21 cellular contexts compared by ENCODE assay signal in the genomic region with DNA sequence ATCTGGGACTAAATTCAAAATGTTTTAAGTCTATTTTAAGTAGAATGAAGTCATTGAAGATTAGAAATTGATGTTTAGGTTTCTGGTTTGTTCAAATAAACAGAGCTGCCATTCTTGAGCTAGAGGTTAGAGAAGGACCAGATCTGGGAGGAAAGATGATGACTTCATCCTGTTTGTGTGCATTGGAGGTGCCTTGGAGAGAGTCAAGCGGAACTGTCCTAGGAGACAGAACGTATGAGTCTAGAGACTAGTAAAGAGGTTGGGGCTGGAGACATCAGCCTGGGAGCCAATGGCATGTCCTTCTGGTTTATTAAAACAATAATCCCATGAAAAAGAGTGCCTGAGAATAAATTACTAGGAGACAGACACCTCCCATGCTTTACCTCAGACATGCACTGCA.
A peak's percentile ranks its signal among the peaks of the same experiment; 100 is the strongest.
DNase-seq lines count a peak whose midpoint lies in the region; ATAC-seq, FAIRE-seq and TF ChIP-seq lines count a peak whose summit lies in the region.
"Had no signal": no experiment of that assay in that cellular context is flagged by ENCODE, and none has a peak within 500 bp of the region (broad histone marks: within the 10 kb centered on the region; RNA-seq: fewer than 3 reads in every experiment).

No MANE protein-coding gene starts in this region.

- ATAC-seq in GM21515 (IDR thresholded peaks at IDR 0.05; ENCODE audit: unreplicated experiment) = no peak
- ATAC-seq: GM12878, GM23338, HCT116 had no signal

- POLR2A ChIA-PET in HEK293T (lab: Yijun Ruan, JAX) = no interaction called here

- peak; percentile 1 for DNase-seq in DMS53 (lab: John Stamatoyannopoulos, UW)
- no peak for DNase-seq in DMS53 treated with DMSO at 0.1 percent for 48 hours (lab: John Stamatoyannopoulos, UW; ENCODE audit: unreplicated experiment)
- peak; percentile 66 for DNase-seq in RCC 7860 (ENCODE audit: low spot score)
- peak; percentile 73 for DNase-seq in kidney tubule cell (ENCODE audit: low spot score)
- DNase-seq in renal cortical epithelial cell (ENCODE audit: low read depth) = peak; percentile 10
- no peak for DNase-seq in CD1c-positive myeloid dendritic cell (ENCODE audit: extremely low spot score)
- DNase-seq in HEK293T (ENCODE audit: extremely low spot score) = no peak
- DNase-seq: Calu3; CD4-positive, alpha-beta T cell; CD8-positive, alpha-beta memory T cell; DMS79; EL; GDM1; H9; HFFc6 had no signal

- CTCF ChIA-PET in HEK293T (lab: Yijun Ruan, JAX) = no interaction called here

- FAIRE-seq in RCC 7860 (lab: Jason Lieb, UNC) = no peak
- FAIRE-seq: A204.1, GM12878, GM19239 had no signal

TF ChIP-seq in HEK293T, 16 proteins besides CTCF, POLR2A, EP300 and RAD21:
- TF ChIP-seq PKNOX1 (IDR thresholded peaks at IDR 0.05) = no peak
- TF ChIP-seq BHLHE40 (IDR thresholded peaks at IDR 0.05; ENCODE audit: borderline replicate concordance) = no peak
- no peak for TF ChIP-seq FOXA1 (IDR thresholded peaks at IDR 0.05)
- TF ChIP-seq ELF4 (IDR thresholded peaks at IDR 0.05) = no peak

Comparison
In these comparisons a context has a peak if more than half of its experiments do, and no peak if none do; other contexts are left out.
1. DNase-seq: peak in DMS53 (single experiment), RCC 7860 (single experiment), kidney tubule cell (single experiment) and renal cortical epithelial cell (single experiment); none in DMS53 treated with DMSO at 0.1 percent for 48 hours (single experiment), CD1c-positive myeloid dendritic cell (single experiment) and HEK293T (single experiment).